10 cellular contexts compared by ENCODE assay signal in the genomic region with DNA sequence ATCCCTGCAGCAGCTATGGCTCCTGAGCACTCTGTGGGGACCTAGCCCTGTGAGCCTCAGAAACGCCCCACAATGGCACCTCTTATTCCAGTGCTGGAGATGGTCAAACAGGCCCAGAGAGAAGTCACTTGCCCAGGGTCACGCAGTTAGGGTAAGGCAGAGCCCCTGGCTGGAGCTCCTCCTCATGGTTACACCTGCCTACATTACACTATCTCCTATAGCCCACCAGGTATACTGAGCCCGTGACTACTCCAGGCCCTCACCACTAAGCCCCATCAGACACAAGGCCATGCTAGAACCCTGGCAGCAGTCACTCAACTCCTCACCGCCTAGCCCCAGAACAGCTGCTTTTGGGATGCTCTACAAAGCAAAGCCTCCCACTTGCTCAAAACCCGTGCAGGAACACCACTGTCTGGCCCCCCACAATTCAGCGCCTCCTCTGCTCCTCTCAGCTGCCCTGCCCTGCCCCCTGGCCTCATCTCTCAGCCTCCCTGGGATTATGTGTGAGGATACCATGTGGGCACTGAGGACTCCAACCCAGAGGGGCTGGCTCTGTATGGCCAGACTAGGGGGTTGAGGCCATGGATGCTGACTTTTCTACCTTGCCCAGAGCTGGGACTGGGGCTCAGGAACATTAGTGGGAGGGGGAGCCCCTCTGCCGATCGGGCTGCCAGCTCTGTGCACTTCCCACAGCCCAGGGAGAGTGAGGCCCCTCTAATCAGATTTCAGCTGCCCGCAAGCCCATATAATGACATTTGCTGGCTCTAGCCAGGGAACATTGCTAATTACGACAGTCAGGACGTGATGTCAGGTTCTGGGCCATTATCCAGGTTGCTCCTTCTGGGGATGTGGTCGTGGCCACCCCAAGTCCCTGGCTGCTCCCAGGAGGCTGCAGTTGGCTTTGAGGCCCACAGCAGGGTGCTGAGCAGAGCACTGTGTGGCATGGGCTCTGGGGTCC. TPM values are rescaled to one million over a fixed set of nuclear protein-coding genes. Genes with fewer than 3 reads are reported as not detected.
DNase-seq lines count a peak whose midpoint lies in the region; TF ChIP-seq lines count a peak whose summit lies in the region.
"Had no signal": no experiment of that assay in that cellular context is flagged by ENCODE, and none has a peak within 500 bp of the region (broad histone marks: within the 10 kb centered on the region; RNA-seq: fewer than 3 reads in every experiment).

No MANE protein-coding gene starts in this region.

- no peaks in the 10 kb centered on the region for H3K27me3 Mint-ChIP-seq in osteocyte (ENCODE audit: unreplicated experiment)

- H3K4me1 ChIP-seq in Peyer's patch (peaks cover 0 to 18% (median 10%) of the 10 kb centered on the region in 4 donors), stomach (peaks cover 20 to 56% (median 37%) of the 10 kb centered on the region in 4 donors)

- H3K9me3 Mint-ChIP-seq in osteocyte (ENCODE audit: unreplicated experiment), result no peaks in the 10 kb centered on the region

- TF ChIP-seq EP300 in stomach (IDR thresholded peaks at IDR 0.05), result no peak

- no peak overlapping the region for H3K27ac Mint-ChIP-seq in osteocyte (ENCODE audit: unreplicated experiment)

- TF ChIP-seq CTCF in Peyer's patch (IDR thresholded peaks at IDR 0.05) (no peak), stomach (IDR thresholded peaks at IDR 0.05) (no peak), osteocyte (IDR thresholded peaks at IDR 0.05) (no peak)

- H3K9me3 ChIP-seq in Peyer's patch, result no peaks in the 10 kb centered on the region
- no peaks in the 10 kb centered on the region for H3K9me3 ChIP-seq in stomach

- no peaks in the 10 kb centered on the region for H3K27me3 ChIP-seq in Peyer's patch
- H3K27me3 ChIP-seq in stomach, result peaks cover 0 to 13% (median 0%) of the 10 kb centered on the region in 3 donors

- peaks cover 13% of the 10 kb centered on the region for H3K36me3 Mint-ChIP-seq in osteocyte (ENCODE audit: unreplicated experiment)

- peaks cover 16% of the 10 kb centered on the region for H3K4me1 Mint-ChIP-seq in osteocyte (ENCODE audit: unreplicated experiment)

- H3K4me3 ChIP-seq in Peyer's patch (no peak overlapping the region), stomach (no peak overlapping the region)

- TF ChIP-seq POLR2A in Peyer's patch (IDR thresholded peaks at IDR 0.05) (no peak), stomach (IDR thresholded peaks at IDR 0.05) (no peak)

- H3K36me3 ChIP-seq in Peyer's patch (peaks cover 0 to 7% (median 0%) of the 10 kb centered on the region in 3 donors), stomach (peaks cover 0 to 36% (median 29%) of the 10 kb centered on the region in 4 donors)

- WGBS in stomach, 5 donors, result 74 to 84% (median 77%) methylated on average over 11 to 12 of the region's 12 CpGs

- DNase-seq in Peyer's patch (peak in 2 of 3 donors; percentile 37 to 44), islet precursor cell (peak; percentile 30), stomach (peak; percentile 23), osteocyte (ENCODE audit: extremely low spot score, unreplicated experiment) (no peak), cerebellar nuclear complex (lab: John Stamatoyannopoulos, UW) (no peak), RKO (ENCODE audit: low spot score) (no peak), globus pallidus (ENCODE audit: low spot score) (no peak)
- DNase-seq: nucleus accumbens, SHP77 had no signal

- intact Hi-C loops in stomach (cut with DNase I; ENCODE audit: low total_unique reads), result no loop called here

- no peak overlapping the region for H3K4me3 Mint-ChIP-seq in osteocyte (ENCODE audit: unreplicated experiment)

- H3K27ac ChIP-seq in Peyer's patch, result no peak overlapping the region
- peak overlapping the region; percentile 29 for H3K27ac ChIP-seq in cingulate gyrus (ENCODE audit: low read depth, low read length)
- peak overlapping the region in 2 of 5 donors; percentile 1 to 25 for H3K27ac ChIP-seq in stomach

RNA-seq across cellular contexts. Expression of a gene that starts 4.0 kb away (rescaled TPM):
- total RNA-seq in Peyer's patch (10 to 100 TPM in 3 of 4 donors, 1 to 10 TPM in 1; 5.1 to 17.3 (median 14.7) TPM), stomach (10 to 100 TPM in 4 of 5 donors, 1 to 10 TPM in 1; 4.6 to 26.8 (median 19.5) TPM), osteocyte (178 and 188 TPM in 2 replicates)
- polyA plus RNA-seq in stomach, result 10 to 100 TPM; 15.6 to 56.2 (median 27.7) TPM

RNA-seq across cellular contexts. Expression of a gene that starts 6.8 kb away (rescaled TPM):
- total RNA-seq in Peyer's patch, result 1 to 10 TPM; 1.7 to 7.7 (median 4.1) TPM
- 10 to 100 TPM in 1 of 5 donors, 1 to 10 TPM in 2, not detected in 2; 1.3 to 26.3 (median 2.8) TPM for total RNA-seq in stomach
- 10 to 100 TPM; 22.7 to 58.5 (median 25.3) TPM for polyA plus RNA-seq in stomach
- 18.4 and 18.6 TPM in 2 replicates for total RNA-seq in osteocyte

RNA-seq across cellular contexts. Expression of a gene that starts 34.5 kb away (rescaled TPM):
- total RNA-seq in Peyer's patch, result 10 to 100 TPM; 27.0 to 98.2 (median 67.2) TPM
- total RNA-seq in stomach, result 100 to 1,000 TPM in 2 of 5 donors, 10 to 100 TPM in 3; 51.6 to 295 (median 79.9) TPM
- polyA plus RNA-seq in stomach, result 10 to 100 TPM; 33.7 to 55.3 (median 48.6) TPM
- total RNA-seq in osteocyte, result not detected in 2 replicates

Comparison
In these comparisons a context has a peak if more than half of its experiments do, and no peak if none do; other contexts are left out.
1. DNase-seq: peak in Peyer's patch (2 of 3), islet precursor cell (single experiment) and stomach (single experiment); none in osteocyte (single experiment), cerebellar nuclear complex (0 of 2), RKO (single experiment) and globus pallidus (single experiment).
2. RNA of a gene that starts 34.5 kb away (total RNA-seq): 27.0 to 98.2 TPM in Peyer's patch and 51.6 to 295 TPM in stomach; not detected in osteocyte; every median in the first group is over 10 times any median in the second.